In the genomic region with DNA sequence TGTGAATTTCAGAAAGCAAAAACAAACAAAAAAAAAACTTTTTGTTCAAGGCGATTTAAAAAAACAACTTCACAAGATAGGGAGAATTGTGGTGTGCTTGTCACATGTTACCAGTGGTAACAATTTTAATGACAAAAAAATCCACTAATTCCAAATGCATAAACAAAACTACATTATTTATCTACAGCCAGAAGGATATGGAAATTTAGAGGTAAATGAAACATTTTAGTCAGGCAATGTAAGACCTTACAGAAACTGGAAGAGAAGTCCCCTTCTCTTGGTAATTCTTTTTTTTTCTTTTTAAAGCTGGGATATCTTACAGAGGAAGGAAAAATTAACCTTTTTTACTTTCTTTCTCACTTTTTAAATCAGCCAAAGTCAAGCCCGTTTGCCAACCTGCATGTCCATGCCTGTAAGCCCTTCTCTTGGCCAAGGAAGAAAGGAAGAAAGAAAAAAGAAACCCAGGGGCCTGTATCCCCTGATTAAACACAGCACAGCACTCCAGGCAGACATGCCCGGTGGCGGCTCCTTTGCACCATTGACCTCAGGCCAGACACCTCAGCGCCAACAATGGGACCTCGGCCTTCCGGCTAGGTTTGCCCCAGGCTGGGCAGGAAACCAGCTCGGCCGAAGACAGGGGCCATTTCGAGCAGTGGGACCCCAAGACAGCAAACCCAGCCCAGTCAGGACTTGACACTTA, we compare ENCODE assay signal across 10 cellular contexts. TPM values are rescaled to one million over a fixed set of nuclear protein-coding genes. Genes with fewer than 3 reads are reported as not detected.
A peak's percentile ranks its signal among the peaks of the same experiment; 100 is the strongest.
DNase-seq lines count a peak whose midpoint lies in the region; ATAC-seq and TF ChIP-seq lines count a peak whose summit lies in the region.
"Had no signal": no experiment of that assay in that cellular context is flagged by ENCODE, and none has a peak within 500 bp of the region (broad histone marks: within the 10 kb centered on the region; RNA-seq: fewer than 3 reads in every experiment).

No MANE protein-coding gene starts in this region.

- H3K36me3 ChIP-seq in heart right ventricle (peaks cover 0 to 6% (median 0%) of the 10 kb centered on the region in 9 donors), mesenchymal stem cell (ENCODE audit: control insufficient read depth in 1 of 2, insufficient read depth in 2 of 2, low read depth in 1 of 2, low read length in 2 of 2) (peaks cover 4 to 66% of the 10 kb centered on the region in 2 experiments), vagina (no peaks in the 10 kb centered on the region)
- H3K36me3 ChIP-seq: thyroid gland had no signal

- intact Hi-C loops in cardiac septum (cut with DNase I), result no loop called here
- intact Hi-C loops in heart right ventricle (cut with DNase I), result no loop called here
- intact Hi-C loops in vagina (cut with DNase I), result no loop called here

- 5 to 13% methylated on average over 10 of the region's 10 CpGs for WGBS in heart right ventricle, 2 donors
- WGBS in mesenchymal stem cell, result 4% methylated on average over 9 of the region's 10 CpGs

- no peak overlapping the region for H2AFZ ChIP-seq in mesenchymal stem cell (ENCODE audit: low read depth, low read length)

- H3K4me1 ChIP-seq in heart right ventricle (peaks cover 8 to 68% (median 30%) of the 10 kb centered on the region in 9 donors), mesenchymal stem cell (ENCODE audit: control insufficient read depth, insufficient read depth, low read depth, low read length) (peaks cover 7% of the 10 kb centered on the region), vagina (peaks cover 56% of the 10 kb centered on the region)

- peaks cover 87 to 100% (median 100%) of the 10 kb centered on the region in 7 donors for H3K27me3 ChIP-seq in heart right ventricle
- peaks cover 0 to 8% of the 10 kb centered on the region in 2 experiments for H3K27me3 ChIP-seq in mesenchymal stem cell (ENCODE audit: control insufficient read depth in 1 of 2, insufficient read depth in 1 of 2, low read length in 2 of 2)
- H3K27me3 ChIP-seq in vagina, result no peaks in the 10 kb centered on the region

- H4K8ac ChIP-seq in mesenchymal stem cell (ENCODE audit: low read length), result no peak overlapping the region

- H3K4ac ChIP-seq in mesenchymal stem cell (ENCODE audit: low read depth in 1 of 2, low read length in 2 of 2), result peak overlapping the region in 1 of 2 experiments; percentile 35

- no peak for ATAC-seq in heart right ventricle

- no peak overlapping the region for H4K91ac ChIP-seq in mesenchymal stem cell (ENCODE audit: low read length)

- H3K4me2 ChIP-seq in mesenchymal stem cell (ENCODE audit: low read length, poor library complexity, severe bottlenecking), result peak overlapping the region; percentile 60

- H2BK120ac ChIP-seq in mesenchymal stem cell (ENCODE audit: low read depth, low read length), result peak overlapping the region; percentile 84

- TF ChIP-seq CTCF in heart right ventricle (IDR thresholded peaks at IDR 0.05) (no peak), VCaP (conservative IDR thresholded peaks at IDR 0.05) (no peak), vagina (IDR thresholded peaks at IDR 0.05) (no peak)

- peak overlapping the region; percentile 65 to 67 for H3K18ac ChIP-seq in mesenchymal stem cell (ENCODE audit: low read depth in 1 of 2, low read length in 2 of 2)

- H3K79me1 ChIP-seq in mesenchymal stem cell (replicated peaks; ENCODE audit: low read length, poor library complexity, severe bottlenecking), result no peaks in the 10 kb centered on the region

- H3K14ac ChIP-seq in mesenchymal stem cell (ENCODE audit: low read length in 2 of 2), result peak overlapping the region in 1 of 2 experiments; percentile 79

- H2BK15ac ChIP-seq in mesenchymal stem cell (ENCODE audit: low read depth, poor library complexity, severe bottlenecking), result no peak overlapping the region

- no peak for TF ChIP-seq POLR2A in vagina (IDR thresholded peaks at IDR 0.05)

- H2BK12ac ChIP-seq in mesenchymal stem cell (ENCODE audit: low read length in 2 of 2), result peak overlapping the region; percentile 47 to 57

- H3K27ac ChIP-seq in heart right ventricle (no peak overlapping the region), VCaP (peak overlapping the region; percentile 99), mesenchymal stem cell (ENCODE audit: low read length, poor library complexity, severe bottlenecking) (peak overlapping the region; percentile 91), vagina (peak overlapping the region; percentile 99)
- H3K27ac ChIP-seq: thyroid gland had no signal

- H3K9ac ChIP-seq in mesenchymal stem cell (ENCODE audit: low read length), result peak overlapping the region; percentile 90

- H3K23ac ChIP-seq in mesenchymal stem cell (ENCODE audit: low read length in 2 of 2), result no peak overlapping the region

- no peak overlapping the region for H3K4me3 ChIP-seq in heart right ventricle
- H3K4me3 ChIP-seq in mesenchymal stem cell (ENCODE audit: insufficient read depth in 1 of 2, low read depth in 1 of 2, low read length in 2 of 2), result peak overlapping the region; percentile 57 to 92
- H3K4me3 ChIP-seq in vagina, result peak overlapping the region; percentile 56 to 64
- H3K4me3 ChIP-seq: thyroid gland had no signal

- H2AK5ac ChIP-seq in mesenchymal stem cell (ENCODE audit: low read length, severe bottlenecking), result no peak overlapping the region

- DNase-seq in cardiac septum (ENCODE audit: low spot score) (peak; percentile 33), heart right ventricle (no peak), mesenchymal stem cell (peak; percentile 52), vagina (ENCODE audit: extremely low spot score in 2 of 2) (no peak), SHP77 treated with DMSO at 0.1 percent for 48 hours (lab: John Stamatoyannopoulos, UW) (no peak), OCI-M2 (lab: John Stamatoyannopoulos, UW; ENCODE audit: unreplicated experiment) (no peak), nucleus accumbens (lab: John Stamatoyannopoulos, UW) (no peak)
- DNase-seq: NCI-H2171, thyroid gland had no signal

- H3K9me3 ChIP-seq in heart right ventricle, result no peaks in the 10 kb centered on the region
- H3K9me3 ChIP-seq in mesenchymal stem cell (ENCODE audit: control insufficient read depth, low read length), result no peaks in the 10 kb centered on the region
- no peaks in the 10 kb centered on the region for H3K9me3 ChIP-seq in vagina
- H3K9me3 ChIP-seq: thyroid gland had no signal

- peak overlapping the region; percentile 71 for H2BK5ac ChIP-seq in mesenchymal stem cell (ENCODE audit: low read depth, low read length, poor library complexity, severe bottlenecking)

RNA-seq across cellular contexts. Expression of gene HOXA10, which starts 3.0 kb away (rescaled TPM):
- not detected for total RNA-seq in cardiac septum
- total RNA-seq in heart right ventricle, result under 1 TPM in 1 of 10 donors, not detected in 9; 0.19 TPM
- under 1 TPM in 1 of 2 donors, not detected in 1; 0.03 TPM for polyA plus RNA-seq in heart right ventricle
- polyA plus RNA-seq in mesenchymal stem cell (2013, experiment 1 of 2), result 6.9 TPM
- 7.1 TPM for polyA plus RNA-seq in mesenchymal stem cell (2013, experiment 2 of 2)
- total RNA-seq in vagina, result 19.2 TPM

RNA-seq across cellular contexts. Expression of gene HOXA9, which starts 5.7 kb away (rescaled TPM):
- total RNA-seq in cardiac septum (not detected), heart right ventricle (not detected), vagina (13.0 TPM)
- not detected for polyA plus RNA-seq in heart right ventricle
- polyA plus RNA-seq in mesenchymal stem cell (2013, experiment 1 of 2), result 9.8 TPM
- polyA plus RNA-seq in mesenchymal stem cell (2013, experiment 2 of 2), result 9.8 TPM

RNA-seq across cellular contexts. Expression of gene HOXA11, which starts 13.9 kb away (rescaled TPM):
- total RNA-seq in cardiac septum (not detected), heart right ventricle (not detected), vagina (9.8 TPM)
- not detected for polyA plus RNA-seq in heart right ventricle
- 1.4 TPM for polyA plus RNA-seq in mesenchymal stem cell (2013, experiment 1 of 2)
- polyA plus RNA-seq in mesenchymal stem cell (2013, experiment 2 of 2), result 1.3 TPM
- total RNA-seq: thyroid gland had no signal

RNA-seq across cellular contexts. Expression of gene HOXA7, which starts 14.6 kb away (rescaled TPM):
- total RNA-seq in cardiac septum, result not detected
- not detected for total RNA-seq in heart right ventricle
- polyA plus RNA-seq in heart right ventricle, result under 1 TPM in 1 of 2 donors, not detected in 1; 0.04 TPM
- 3.1 TPM for polyA plus RNA-seq in mesenchymal stem cell (2013, experiment 1 of 2)
- polyA plus RNA-seq in mesenchymal stem cell (2013, experiment 2 of 2), result 3.2 TPM
- total RNA-seq in vagina, result 23.8 TPM

RNA-seq across cellular contexts. Expression of gene HOXA3, which starts 18.7 kb away (rescaled TPM):
- total RNA-seq in cardiac septum, result 0.40 TPM
- 1 to 10 TPM in 1 of 10 donors, under 1 TPM in 7, not detected in 2; 0.11 to 1.5 (median 0.22) TPM for total RNA-seq in heart right ventricle
- under 1 TPM; 0.35 to 0.37 TPM for polyA plus RNA-seq in heart right ventricle
- 0.39 TPM for polyA plus RNA-seq in mesenchymal stem cell (2013, experiment 1 of 2)
- polyA plus RNA-seq in mesenchymal stem cell (2013, experiment 2 of 2), result 0.51 TPM
- 3.9 TPM for total RNA-seq in vagina

Comparison
In these comparisons a context has a peak if more than half of its experiments do, and no peak if none do; other contexts are left out.
1. DNase-seq: peak in cardiac septum (single experiment) and mesenchymal stem cell (single experiment); none in heart right ventricle (0 of 2), vagina (0 of 2), SHP77 treated with DMSO at 0.1 percent for 48 hours (single experiment), OCI-M2 (single experiment) and nucleus accumbens (0 of 56).
2. H3K27ac ChIP-seq: peak in VCaP (single experiment), mesenchymal stem cell (single experiment) and vagina (single experiment); none in heart right ventricle (0 of 10).
3. H3K4me3 ChIP-seq: peak in mesenchymal stem cell (2 of 2) and vagina (2 of 2); none in heart right ventricle (0 of 10).
4. RNA of gene HOXA10, which starts 3.0 kb away (total RNA-seq): 19.2 TPM in vagina (single experiment); not detected in cardiac septum (single experiment) and 0.19 TPM in heart right ventricle; every median in the first group is over 10 times any median in the second.
5. RNA of gene HOXA9, which starts 5.7 kb away (total RNA-seq): 13.0 TPM in vagina (single experiment); not detected in cardiac septum (single experiment) and not detected in heart right ventricle; every median in the first group is over 10 times any median in the second.
6. RNA of gene HOXA11, which starts 13.9 kb away (total RNA-seq): 9.8 TPM in vagina (single experiment); not detected in cardiac septum (single experiment) and not detected in heart right ventricle; every median in the first group is over 10 times any median in the second.